1 cellular context compared by ENCODE assay signal in genomic region chr9:133283255-133284032, GRCh38.
TF ChIP-seq lines count a peak whose summit lies in the region.
"Not testable (repeated sequence)": the region's sequence is repeated elsewhere in the genome, so short reads cannot be mapped to it uniquely, and the experiment has no call there.

No MANE protein-coding gene starts in this region.

TF ChIP-seq in K562, 482 proteins besides CTCF, POLR2A, EP300 and RAD21 (continued from another document and continues in another):
- TF ChIP-seq MGA (IDR thresholded peaks at IDR 0.05) (peak; percentile 76), TAL1 (IDR thresholded peaks at IDR 0.05) (peak; percentile 99), ELF4 (CRISPR knock-in tag; IDR thresholded peaks at IDR 0.05) (peak; percentile 76; the same call in 1 of the 2 replicates), TEAD1 (CRISPR knock-in tag; IDR thresholded peaks at IDR 0.05) (peak; percentile 53 to 61; a peak in 2 of 4 replicates), ZKSCAN8 (CRISPR knock-in tag; IDR thresholded peaks at IDR 0.05) (0 out of 2 replicates have a peak, but pooled peaks have one; percentile 21), PTTG1 (tag; IDR thresholded peaks at IDR 0.05; ENCODE audit: low read depth) (peak; percentile 86), ATF7 (IDR thresholded peaks at IDR 0.05) (peak; percentile 68), ZNF740 (CRISPR knock-in tag; IDR thresholded peaks at IDR 0.05) (0 out of 2 replicates have a peak, but pooled peaks have one; percentile 20), ZNF740 (tag; IDR thresholded peaks at IDR 0.05) (peak in 1 of 2 experiments; percentile 91; a peak in 2 of 4 replicates), ZNF583 (CRISPR knock-in tag; IDR thresholded peaks at IDR 0.05) (peak; percentile 97; the same call in 1 of the 2 replicates), GATA2 (CRISPR knock-in tag; IDR thresholded peaks at IDR 0.05) (peak; percentile 99), RAD51 (IDR thresholded peaks at IDR 0.05; ENCODE audit: borderline replicate concordance, low read depth) (peak; percentile 44; the same call in 1 of the 2 replicates), ZEB2 (IDR thresholded peaks at IDR 0.05) (peak; percentile 89), PML (IDR thresholded peaks at IDR 0.05; ENCODE audit: low read length) (peak; percentile 88), ZNF76 (CRISPR knock-in tag; IDR thresholded peaks at IDR 0.05; ENCODE audit: borderline replicate concordance) (0 out of 2 replicates have a peak, but pooled peaks have one; percentile 7), IRF9 (tag; IDR thresholded peaks at IDR 0.05) (peak; percentile 73; the same call in 1 of the 2 replicates), NFRKB (IDR thresholded peaks at IDR 0.05; ENCODE audit: low read depth) (peak; percentile 29; the same call in 1 of the 2 replicates), YY1 (IDR thresholded peaks at IDR 0.05; ENCODE audit: borderline replicate concordance in 1 of 3, control insufficient read depth in 1 of 3, extremely low read depth in 1 of 3, insufficient read depth in 3 of 3, insufficient read length in 1 of 3, insufficient replicate concordance in 2 of 3, low read depth in 1 of 3, low read length in 2 of 3) (peak in 1 of 3 experiments; percentile 51), PRDM10 (IDR thresholded peaks at IDR 0.05; ENCODE audit: partially characterized antibody) (peak; percentile 48), NR2C1 (IDR thresholded peaks at IDR 0.05) (0 out of 2 replicates have a peak, but pooled peaks have one; percentile 24), NR2C1 (tag; IDR thresholded peaks at IDR 0.05) (peak; percentile 71), ZBTB11 (CRISPR knock-in tag; IDR thresholded peaks at IDR 0.05) (peak in 1 of 3 experiments; percentile 55; a peak in 2 of 6 replicates), E2F1 (CRISPR knock-in tag; IDR thresholded peaks at IDR 0.05) (peak; percentile 70; the same call in 1 of the 2 replicates), HBP1 (CRISPR knock-in tag; IDR thresholded peaks at IDR 0.05) (0 out of 2 replicates have a peak, but pooled peaks have one; percentile 15), TOE1 (IDR thresholded peaks at IDR 0.05; ENCODE audit: borderline replicate concordance) (peak; percentile 39; the same call in 1 of the 2 replicates), ZBTB9 (CRISPR knock-in tag; IDR thresholded peaks at IDR 0.05) (peak; percentile 57; the same call in 1 of the 2 replicates), NFIC (IDR thresholded peaks at IDR 0.05) (peak; percentile 96)
- TF ChIP-seq TOE1 (CRISPR knock-in tag; IDR thresholded peaks at IDR 0.05; ENCODE audit: borderline replicate concordance, low read depth), result not testable (repeated sequence)
